Comparison of ENCODE assay signal across 8 cellular contexts in genomic region chr20:63956664-63957003, GRCh38.
DNase-seq lines count a peak whose midpoint lies in the region; ATAC-seq and TF ChIP-seq lines count a peak whose summit lies in the region.

No MANE protein-coding gene starts in this region.

- H3K27me3 ChIP-seq in brain microvascular endothelial cell (replicated peaks) (no peaks in the 10 kb centered on the region), muscle layer of colon (ENCODE audit: control insufficient read depth in 1 of 2, insufficient read depth in 2 of 2, low read length in 2 of 2) (no peaks in the 10 kb centered on the region)

- H3K36me3 ChIP-seq in brain microvascular endothelial cell (replicated peaks) (peaks cover 15% of the 10 kb centered on the region), muscle layer of colon (ENCODE audit: insufficient read depth, low read length) (peaks cover 5% of the 10 kb centered on the region)

- H3K4me1 ChIP-seq in muscle layer of colon (ENCODE audit: insufficient read depth, low read length), result peaks cover 43% of the 10 kb centered on the region

- H3K27ac ChIP-seq in brain microvascular endothelial cell, result peak overlapping the region; percentile 25
- peak overlapping the region; percentile 76 for H3K27ac ChIP-seq in muscle layer of colon (ENCODE audit: low read depth, low read length)

- H3K4me3 ChIP-seq in brain microvascular endothelial cell (ENCODE audit: low read depth, low read length), result peak overlapping the region; percentile 54
- peak overlapping the region; percentile 25 to 41 for H3K4me3 ChIP-seq in muscle layer of colon (ENCODE audit: low read depth in 1 of 2, low read length in 2 of 2)

- no peaks in the 10 kb centered on the region for H3K9me3 ChIP-seq in muscle layer of colon (ENCODE audit: low read length)

- no peak for DNase-seq in brain microvascular endothelial cell
- no peak for DNase-seq in stimulated activated CD4-positive, alpha-beta T cell treated with anti-CD3 and anti-CD28 coated beads, Interleukin-12 subunit alpha, Interleukin-12 subunit beta, amount 100 ng/mL, for 4 hours
- no peak for DNase-seq in NCI-H748 (lab: John Stamatoyannopoulos, UW; ENCODE audit: unreplicated experiment)
- DNase-seq in DMS53 (lab: John Stamatoyannopoulos, UW), result no peak
- no peak for DNase-seq in stimulated activated naive CD4-positive, alpha-beta T cell (lab: John Stamatoyannopoulos, UW)

- no peak overlapping the region for H3K9ac ChIP-seq in muscle layer of colon (ENCODE audit: low read length)

- ATAC-seq in GM18858 (IDR thresholded peaks at IDR 0.05; ENCODE audit: unreplicated experiment) (peak; percentile 16), HG03354 (IDR thresholded peaks at IDR 0.05; ENCODE audit: poor library complexity, severe bottlenecking, unreplicated experiment) (peak; percentile 11)

- TF ChIP-seq CTCF in brain microvascular endothelial cell (IDR thresholded peaks at IDR 0.05; ENCODE audit: low read depth, low read length, missing control alignments), result no peak

- in situ Hi-C loops in brain microvascular endothelial cell (cut with HindIII; ENCODE audit: low pct_ligation_motif_present, low sequenced_read_pairs), result no loop called here
